In genomic region chr19:56476671-56477428, GRCh38 we compare ENCODE assay signal across 8 cellular contexts. TPM values are rescaled to one million over a fixed set of nuclear protein-coding genes. Genes with fewer than 3 reads are reported as not detected.
DNase-seq lines count a peak whose midpoint lies in the region; ATAC-seq, FAIRE-seq and TF ChIP-seq lines count a peak whose summit lies in the region.

ZNF667 (minus strand) TSS chr19:56477345; CDS start chr19:56462370, 14,975 bp downstream.

- CTCF ChIA-PET in HEK293 (lab: Yijun Ruan, JAX) (interaction anchor here (1.1 kb wide), 1 partner anchor 160 kb away, joined by 3 read pairs; no protein-coding TSS in a partner anchor), endothelial cell of umbilical vein (lab: Charles Lee) (no interaction called here)

- H3K36me3 ChIP-seq in HEK293 (ENCODE audit: control insufficient read depth in 2 of 2, insufficient read depth in 1 of 2, low read length in 2 of 2) (no peaks in the 10 kb centered on the region), endothelial cell of umbilical vein (ENCODE audit: control insufficient read depth in 2 of 2, extremely low read depth in 1 of 2, insufficient read depth in 2 of 2, low read length in 2 of 2) (no peaks in the 10 kb centered on the region), subcutaneous abdominal adipose tissue (ENCODE audit: control insufficient read depth in 5 of 5, insufficient read depth in 5 of 5, low read length in 5 of 5) (peaks cover 3 to 11% (median 4%) of the 10 kb centered on the region in 5 donors)

- dilution Hi-C loops in endothelial cell of umbilical vein (cut with MboI; ENCODE audit: extremely low pct_ligation_motif_present, low sequenced_read_pairs), result no loop called here

- H3K4me2 ChIP-seq in endothelial cell of umbilical vein (ENCODE audit: insufficient read depth, low read length), result peak within 1 kb of the TSS; percentile 73

- H3K4me1 ChIP-seq in HEK293 (ENCODE audit: control insufficient read depth, insufficient read depth, low read length) (no peaks in the 10 kb centered on the region; the same call in 1 of the 2 replicates), endothelial cell of umbilical vein (ENCODE audit: control insufficient read depth, extremely low read depth, insufficient read depth, low read length) (no peaks in the 10 kb centered on the region), subcutaneous abdominal adipose tissue (ENCODE audit: control insufficient read depth in 5 of 5, insufficient read depth in 5 of 5, low read length in 5 of 5) (peaks cover 0 to 28% (median 27%) of the 10 kb centered on the region in 5 donors)

- TF ChIP-seq CTCF in HEK293 (tag by site-specific recombination; IDR thresholded peaks at IDR 0.05) (no peak), endothelial cell of umbilical vein (IDR thresholded peaks at IDR 0.05; ENCODE audit: extremely low read depth in 1 of 2, insufficient read depth in 1 of 2, low read depth in 1 of 2, low read length in 2 of 2) (no peak)

- H3K27me3 ChIP-seq in endothelial cell of umbilical vein (ENCODE audit: control insufficient read depth in 2 of 2, insufficient read depth in 2 of 2, low read length in 2 of 2) (no peaks in the 10 kb centered on the region), subcutaneous abdominal adipose tissue (ENCODE audit: control insufficient read depth in 5 of 5, insufficient read depth in 4 of 5, low read length in 5 of 5) (no peaks in the 10 kb centered on the region)

- no peak for ATAC-seq in GM18498 (IDR thresholded peaks at IDR 0.05; ENCODE audit: unreplicated experiment)

- peak; percentile 44 for DNase-seq in activated CD4-positive, alpha-beta T cell treated with anti-CD3 and anti-CD28 coated beads for 48 hours
- DNase-seq in endothelial cell of umbilical vein (ENCODE audit: low read depth, low spot score) (peak; percentile 3), myocyte (ENCODE audit: low read depth) (peak; percentile 45), NCI-H510A treated with DMSO at 0.1 percent for 48 hours (lab: John Stamatoyannopoulos, UW) (no peak), NCI-H1048 (lab: John Stamatoyannopoulos, UW) (no peak)

- no peaks in the 10 kb centered on the region for H3K79me2 ChIP-seq in endothelial cell of umbilical vein (ENCODE audit: control insufficient read depth, insufficient read depth, low read length)

- H3K9me3 ChIP-seq in HEK293 (ENCODE audit: control insufficient read depth, insufficient read depth, low read depth, low read length) (no peaks in the 10 kb centered on the region; the same call in 1 of the 2 replicates), endothelial cell of umbilical vein (replicated peaks; ENCODE audit: control insufficient read depth, insufficient read depth, low read length) (no peaks in the 10 kb centered on the region), subcutaneous abdominal adipose tissue (ENCODE audit: control insufficient read depth in 5 of 5, low read length in 5 of 5) (peaks cover 3 to 42% (median 36%) of the 10 kb centered on the region in 5 donors)

- FAIRE-seq in endothelial cell of umbilical vein (lab: Jason Lieb, UNC), result no peak

- TF ChIP-seq POLR2A in endothelial cell of umbilical vein (IDR thresholded peaks at IDR 0.05; ENCODE audit: low read depth, low read length), result no peak

- H2AFZ ChIP-seq in endothelial cell of umbilical vein (ENCODE audit: low read depth, low read length), result peak within 1 kb of the TSS; percentile 45

- H4K20me1 ChIP-seq in endothelial cell of umbilical vein (replicated peaks; ENCODE audit: control insufficient read depth, extremely low read depth, insufficient read depth, low read length), result no peaks in the 10 kb centered on the region

- H3K9me1 ChIP-seq in endothelial cell of umbilical vein (replicated peaks; ENCODE audit: control insufficient read depth, extremely low read depth, insufficient read depth, low read length), result no peaks in the 10 kb centered on the region

- BruUV-seq in endothelial cell of umbilical vein (replicated peaks; lab: Mats Ljungman, UMichigan), result no TSS peak

- POLR2A ChIA-PET in HEK293 (lab: Yijun Ruan, JAX), result no interaction called here
- POLR2A ChIA-PET in endothelial cell of umbilical vein (lab: Charles Lee), result no interaction called here

- intact Hi-C loops in endothelial cell of umbilical vein (cut with micrococcal nuclease), result no loop called here

- H3K9ac ChIP-seq in endothelial cell of umbilical vein (replicated peaks; ENCODE audit: extremely low read depth, insufficient read depth, low read length) (peak within 1 kb of the TSS; percentile 6), subcutaneous abdominal adipose tissue (ENCODE audit: low read length in 5 of 5) (peak within 1 kb of the TSS in 4 of 5 donors; percentile 62 to 88 (median 69))

- H3K4me3 ChIP-seq in HEK293 (ENCODE audit: low read depth, low read length), result peak within 1 kb of the TSS; percentile 44
- H3K4me3 ChIP-seq in endothelial cell of umbilical vein (replicated peaks in 1 of 3; ENCODE audit: insufficient read depth in 1 of 3, low read depth in 1 of 3, low read length in 3 of 3), result peak within 1 kb of the TSS in 2 of 3 experiments; percentile 54 to 65
- peak within 1 kb of the TSS; percentile 86 to 93 (median 88) for H3K4me3 ChIP-seq in subcutaneous abdominal adipose tissue (ENCODE audit: low read depth in 1 of 5, low read length in 5 of 5)

- no peak within 1 kb of the TSS; the same call in 1 of the 2 replicates for H3K27ac ChIP-seq in HEK293 (ENCODE audit: extremely low read depth, low read depth, low read length)
- H3K27ac ChIP-seq in endothelial cell of umbilical vein (ENCODE audit: insufficient read depth, low read depth, low read length), result no peak within 1 kb of the TSS
- peak within 1 kb of the TSS; percentile 59 for H3K27ac ChIP-seq in subcutaneous abdominal adipose tissue (ENCODE audit: low read depth, low read length)

TF ChIP-seq in HEK293, 187 proteins besides CTCF, POLR2A, EP300 and RAD21 (continues in another document):
- TF ChIP-seq ZSCAN4 (tag by site-specific recombination; IDR thresholded peaks at IDR 0.05) (no peak), ZNF549 (tag by site-specific recombination; IDR thresholded peaks at IDR 0.05) (no peak), ZNF114 (tag by site-specific recombination; IDR thresholded peaks at IDR 0.05) (no peak), KLF9 (tag by site-specific recombination; IDR thresholded peaks at IDR 0.05; ENCODE audit: low read depth) (peak; percentile 44), TRIM28 (IDR thresholded peaks at IDR 0.05; ENCODE audit: borderline replicate concordance, low read length) (no peak), ZNF544 (tag by site-specific recombination; IDR thresholded peaks at IDR 0.05) (no peak), ZBTB1 (tag by site-specific recombination; IDR thresholded peaks at IDR 0.05) (no peak), ZFP41 (tag by site-specific recombination; IDR thresholded peaks at IDR 0.05; ENCODE audit: borderline replicate concordance) (no peak), ZNF37A (tag by site-specific recombination; IDR thresholded peaks at IDR 0.05) (no peak), REPIN1 (tag by site-specific recombination; IDR thresholded peaks at IDR 0.05; ENCODE audit: low read depth) (no peak), ZNF777 (tag by site-specific recombination; IDR thresholded peaks at IDR 0.05; ENCODE audit: borderline replicate concordance) (no peak)

TF ChIP-seq in endothelial cell of umbilical vein, 7 proteins besides CTCF, POLR2A, EP300 and RAD21:
- TF ChIP-seq MYC (IDR thresholded peaks at IDR 0.05; ENCODE audit: low read depth, low read length), result no peak
- no peak for TF ChIP-seq EZH2 (IDR thresholded peaks at IDR 0.05; ENCODE audit: borderline replicate concordance, low read depth, low read length, severe bottlenecking)
- no peak for TF ChIP-seq GATA2 (IDR thresholded peaks at IDR 0.05; ENCODE audit: insufficient read depth, insufficient read length, low read depth, low read length)
- TF ChIP-seq MAX (IDR thresholded peaks at IDR 0.05; ENCODE audit: insufficient read depth, insufficient read length), result no peak
- no peak for TF ChIP-seq FOS (IDR thresholded peaks at IDR 0.05; ENCODE audit: borderline replicate concordance, insufficient read depth, low read length)
- no peak for TF ChIP-seq JUN (IDR thresholded peaks at IDR 0.05; ENCODE audit: borderline replicate concordance, insufficient read depth, insufficient read length, low read depth)
- no peak for TF ChIP-seq POLR2AphosphoS5 (IDR thresholded peaks at IDR 0.05; ENCODE audit: insufficient read depth, low read depth, low read length)

RNA-seq across cellular contexts. Expression of gene ZNF667, which starts in this region (rescaled TPM):
- total RNA-seq in endothelial cell of umbilical vein (1.3 and 1.6 TPM in 2 replicates), myocyte (3.1 and 4.6 TPM in 2 replicates)
- 0.29 and 0.35 TPM in 2 replicates for polyA plus RNA-seq in endothelial cell of umbilical vein
- polyA plus RNA-seq in endothelial cell of umbilical vein (2011; cell fraction: cytosol; rRNA removed), result 0.30 and 0.36 TPM in 2 replicates
- 2.0 and 2.3 TPM in 2 replicates for polyA plus RNA-seq in endothelial cell of umbilical vein (2011; cell fraction: nucleus; rRNA removed)
- 0.16 and 0.34 TPM in 2 replicates for polyA plus RNA-seq in endothelial cell of umbilical vein (2012)
- polyA minus RNA-seq in endothelial cell of umbilical vein, result 1.3 and 1.5 TPM in 2 replicates
- polyA minus RNA-seq in endothelial cell of umbilical vein (2011; cell fraction: cytosol; rRNA and poly(A)+ RNA removed), result not detected
- 1.2 and 2.1 TPM in 2 replicates for polyA minus RNA-seq in endothelial cell of umbilical vein (2011; cell fraction: nucleus; rRNA and poly(A)+ RNA removed)
- 3.2 TPM for polyA plus RNA-seq in myocyte (2012)

Comparison
In these comparisons a context has a peak if more than half of its experiments do, and no peak if none do; other contexts are left out.
1. DNase-seq: peak in activated CD4-positive, alpha-beta T cell treated with anti-CD3 and anti-CD28 coated beads for 48 hours (single experiment), endothelial cell of umbilical vein (single experiment) and myocyte (single experiment); none in NCI-H510A treated with DMSO at 0.1 percent for 48 hours (single experiment) and NCI-H1048 (single experiment).
2. Peak in every context shown above with its lines, with median percentiles within 50 percentile points of each other: H3K4me3 ChIP-seq.